In genomic region chr7:35848728-35849127, GRCh38 we compare ENCODE assay signal across 1 cellular context.
TF ChIP-seq lines count a peak whose summit lies in the region.

No MANE protein-coding gene starts in this region.

TF ChIP-seq in SK-N-SH treated with all-trans-retinoic acid at 6 μM for 48 hours, 23 proteins besides CTCF, POLR2A, EP300 and RAD21 (continued from another document):
- TF ChIP-seq TSHZ2 (CRISPR knock-in tag; IDR thresholded peaks at IDR 0.05): no peak
- no peak for TF ChIP-seq CSDC2 (CRISPR knock-in tag; IDR thresholded peaks at IDR 0.05)
